In the genomic region with DNA sequence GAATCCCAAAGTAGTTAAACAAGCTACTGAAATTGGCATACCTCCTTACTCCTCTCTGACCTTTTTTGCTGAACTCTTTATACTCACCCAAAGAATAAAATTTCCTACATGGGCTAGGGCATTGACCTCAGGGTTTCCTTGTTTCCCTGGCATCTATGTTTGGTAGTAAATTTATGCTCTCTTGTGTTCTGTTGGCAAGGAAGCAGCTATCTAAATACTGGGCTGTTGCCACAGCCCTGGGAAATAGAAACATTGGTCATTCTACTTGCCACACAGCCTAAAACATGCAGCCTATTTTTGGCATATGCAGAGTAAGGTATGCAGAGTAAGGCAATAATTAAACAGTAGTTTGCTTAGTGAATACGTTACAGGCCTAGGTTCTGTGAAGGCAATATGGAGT, we compare ENCODE assay signal across 14 cellular contexts.
DNase-seq lines count a peak whose midpoint lies in the region; ATAC-seq and TF ChIP-seq lines count a peak whose summit lies in the region.
"Had no signal": no experiment of that assay in that cellular context is flagged by ENCODE, and none has a peak within 500 bp of the region (broad histone marks: within the 10 kb centered on the region; RNA-seq: fewer than 3 reads in every experiment).

No MANE protein-coding gene starts in this region.

- DNase-seq in HFFc6 (peak; percentile 61), PC-3 (peak; percentile 24), heart right ventricle (peak in 1 of 2 donors; percentile 49), renal cortical epithelial cell (ENCODE audit: low read depth) (peak; percentile 96), left colon (no peak), CD14-positive monocyte (ENCODE audit: low spot score) (no peak)
- no peak for DNase-seq in activated CD4-positive, CD25-positive, alpha-beta regulatory T cell (lab: John Stamatoyannopoulos, UW)
- DNase-seq in activated CD4-positive, alpha-beta T cell treated with anti-CD3 and anti-CD28 coated beads, Interleukin-2, amount 50 U/mL, for 1 hour: no peak
- DNase-seq: colonic mucosa, foreskin keratinocyte, NCI-H446 treated with DMSO at 0.1 percent for 48 hours, upper lobe of left lung had no signal

- H3K27ac ChIP-seq in PC-3 (ENCODE audit: low read length) (no peak overlapping the region), heart right ventricle (peak overlapping the region in 8 of 10 donors; percentile 17 to 56 (median 40))
- H3K27ac ChIP-seq: colonic mucosa, foreskin keratinocyte, RWPE1 had no signal

- WGBS in heart right ventricle, 2 donors: 39 to 56% methylated on average over 1 of the region's 1 CpG

- H3K27ac Mint-ChIP-seq in HFFc6: 0 out of 2 replicates have a peak overlapping the region, but pooled peaks have one; percentile 11
- no peak overlapping the region for H3K27ac Mint-ChIP-seq in CD14-positive monocyte
- H3K27ac Mint-ChIP-seq: activated naive CD4-positive, alpha-beta T cell treated with anti-CD3 and anti-CD28 coated beads, Interleukin-2, amount 50 U/mL, for 24 hours had no signal

- CTCF ChIA-PET in PC-3 (lab: Charles Lee): interaction anchor here (0.7 kb wide), 1 partner anchor 1912 kb away, joined by 3 read pairs; no protein-coding TSS in a partner anchor

- peak; percentile 50 for ATAC-seq in PC-3
- ATAC-seq in heart right ventricle: peak; percentile 61 to 97 (median 90)
- no peak for ATAC-seq in left colon
- ATAC-seq: foreskin keratinocyte had no signal

- no peaks in the 10 kb centered on the region for H3K36me3 ChIP-seq in PC-3 (ENCODE audit: low read depth, low read length)
- no peaks in the 10 kb centered on the region for H3K36me3 ChIP-seq in heart right ventricle
- H3K36me3 ChIP-seq: colonic mucosa, upper lobe of left lung had no signal

- H3K9me3 Mint-ChIP-seq in HFFc6: no peaks in the 10 kb centered on the region; the same call in 1 of the 2 replicates
- peaks cover 3 to 19% (median 11%) of the 10 kb centered on the region in 7 donors for H3K9me3 Mint-ChIP-seq in CD14-positive monocyte

- TF ChIP-seq CTCF in HFFc6 (IDR thresholded peaks at IDR 0.05): no peak
- no peak for TF ChIP-seq CTCF in PC-3 (conservative IDR thresholded peaks at IDR 0.05; ENCODE audit: low read depth, low read length)
- TF ChIP-seq CTCF in heart right ventricle (IDR thresholded peaks at IDR 0.05): no peak
- no peak for TF ChIP-seq CTCF in CD14-positive monocyte (IDR thresholded peaks at IDR 0.05)

- H3K27me3 ChIP-seq in PC-3 (ENCODE audit: low read length): no peaks in the 10 kb centered on the region
- no peaks in the 10 kb centered on the region for H3K27me3 ChIP-seq in heart right ventricle
- H3K27me3 ChIP-seq: colonic mucosa, foreskin keratinocyte, upper lobe of left lung had no signal

- H4K20me1 ChIP-seq in PC-3 (ENCODE audit: low read length): no peaks in the 10 kb centered on the region

- H3K4me2 ChIP-seq in PC-3 (ENCODE audit: low read length): no peak overlapping the region

- H3K4me3 ChIP-seq in PC-3 (ENCODE audit: low read length) (no peak overlapping the region), heart right ventricle (no peak overlapping the region)
- H3K4me3 ChIP-seq: colonic mucosa, upper lobe of left lung had no signal

- H3K4me1 ChIP-seq in PC-3 (ENCODE audit: insufficient read depth, low read length): peaks cover 7% of the 10 kb centered on the region; the same call in 1 of the 2 replicates
- peaks cover 0 to 48% (median 25%) of the 10 kb centered on the region in 9 donors for H3K4me1 ChIP-seq in heart right ventricle
- H3K4me1 ChIP-seq: colonic mucosa, foreskin keratinocyte had no signal

- no peak overlapping the region for H3K9ac ChIP-seq in PC-3 (ENCODE audit: low read length)

- H3K4me3 Mint-ChIP-seq in HFFc6: no peak overlapping the region
- no peak overlapping the region for H3K4me3 Mint-ChIP-seq in CD14-positive monocyte
- H3K4me3 Mint-ChIP-seq: activated naive CD4-positive, alpha-beta T cell treated with anti-CD3 and anti-CD28 coated beads, Interleukin-2, amount 50 U/mL, for 24 hours had no signal

- H3K9me3 ChIP-seq in PC-3 (ENCODE audit: low read length) (no peaks in the 10 kb centered on the region), heart right ventricle (no peaks in the 10 kb centered on the region)
- H3K9me3 ChIP-seq: colonic mucosa, upper lobe of left lung had no signal

- BruUV-seq in PC-3 (replicated peaks; lab: Mats Ljungman, UMichigan): no TSS peak

- POLR2A ChIA-PET in PC-3 (lab: Charles Lee; ENCODE audit: unreplicated experiment): no interaction called here

- H3K79me2 ChIP-seq in PC-3 (ENCODE audit: low read length): no peaks in the 10 kb centered on the region

- intact Hi-C loops in PC-3 (cut with micrococcal nuclease) (no loop called here), heart right ventricle (cut with DNase I) (no loop called here), left colon (cut with DNase I, micrococcal nuclease) (no loop called here), CD14-positive monocyte (cut with micrococcal nuclease) (no loop called here)

- H3K36me3 Mint-ChIP-seq in HFFc6 (ENCODE audit: low read depth): no peaks in the 10 kb centered on the region
- H3K36me3 Mint-ChIP-seq in CD14-positive monocyte: no peaks in the 10 kb centered on the region
- H3K36me3 Mint-ChIP-seq: activated naive CD4-positive, alpha-beta T cell treated with anti-CD3 and anti-CD28 coated beads, Interleukin-2, amount 50 U/mL, for 24 hours had no signal

- H3K9me2 ChIP-seq in PC-3 (replicated peaks; ENCODE audit: low read length): no peaks in the 10 kb centered on the region

- H3K4me1 Mint-ChIP-seq in HFFc6 (ENCODE audit: low read depth): no peaks in the 10 kb centered on the region; the same call in 1 of the 2 replicates
- peaks cover 4% of the 10 kb centered on the region for H3K4me1 Mint-ChIP-seq in CD14-positive monocyte
- H3K4me1 Mint-ChIP-seq: activated naive CD4-positive, alpha-beta T cell treated with anti-CD3 and anti-CD28 coated beads, Interleukin-2, amount 50 U/mL, for 24 hours had no signal

- no peaks in the 10 kb centered on the region for H3F3A ChIP-seq in PC-3 (ENCODE audit: low read length, unreplicated experiment)

- H3K27me3 Mint-ChIP-seq in HFFc6 (ENCODE audit: insufficient read depth): 0 out of 2 replicates have a peak, but pooled peaks cover 3% of the 10 kb centered on the region
- peaks cover 0 to 5% (median 2%) of the 10 kb centered on the region in 3 donors for H3K27me3 Mint-ChIP-seq in CD14-positive monocyte (ENCODE audit: low read depth in 3 of 3)

- no peak overlapping the region for H2AFZ ChIP-seq in PC-3 (ENCODE audit: low read length)

Comparison
In these comparisons a context has a peak if more than half of its experiments do, and no peak if none do; other contexts are left out.
1. DNase-seq: peak in HFFc6 (single experiment), PC-3 (single experiment) and renal cortical epithelial cell (single experiment); none in left colon (0 of 2), activated CD4-positive, CD25-positive, alpha-beta regulatory T cell (0 of 4), activated CD4-positive, alpha-beta T cell treated with anti-CD3 and anti-CD28 coated beads, Interleukin-2, amount 50 U/mL, for 1 hour (single experiment) and CD14-positive monocyte (single experiment).